ENCODE assay signal across 8 cellular contexts in genomic region chr5:50963647-50964584, GRCh38.
DNase-seq lines count a peak whose midpoint lies in the region; ATAC-seq and TF ChIP-seq lines count a peak whose summit lies in the region.

No MANE protein-coding gene starts in this region.

- no peaks in the 10 kb centered on the region for H3K36me3 ChIP-seq in CD4-positive, alpha-beta memory T cell (ENCODE audit: insufficient read depth, low read length)
- H3K36me3 ChIP-seq in hepatocyte (replicated peaks; ENCODE audit: insufficient read depth, low read depth) (no peaks in the 10 kb centered on the region), mucosa of descending colon (ENCODE audit: low read depth) (no peaks in the 10 kb centered on the region)

- H3K4me1 ChIP-seq in CD4-positive, alpha-beta memory T cell (ENCODE audit: insufficient read depth, low read length) = peaks cover 56% of the 10 kb centered on the region
- H3K4me1 ChIP-seq in hepatocyte (ENCODE audit: insufficient read depth) (peaks cover 3% of the 10 kb centered on the region), mucosa of descending colon (ENCODE audit: low read depth) (peaks cover 12% of the 10 kb centered on the region)

- intact Hi-C loops in CD4-positive, alpha-beta memory T cell (cut with micrococcal nuclease) = loop anchor here (1.0 to 10.0 kb wide), 4 partner anchors 1511 to 1951 kb away; no protein-coding TSS in a partner anchor
- intact Hi-C loops in mucosa of descending colon (cut with DNase I, micrococcal nuclease) = loop anchor here in 1 of 2 donors (10.0 kb wide), 1 partner anchor 1691 kb away; no protein-coding TSS in a partner anchor

- H3K4me3 Mint-ChIP-seq in CD4-positive, alpha-beta memory T cell = peak overlapping the region; percentile 78 to 96 (median 86)
- peak overlapping the region; percentile 77 for H3K4me3 Mint-ChIP-seq in WTC11

- POLR2A ChIA-PET in CD4-positive, alpha-beta memory T cell (lab: Charles Lee; ENCODE audit: partially characterized antibody) = no interaction called here
- POLR2A ChIA-PET in WTC11 (lab: Charles Lee) = interaction anchor here (0.8 kb wide), 1 partner anchor 384 kb away, joined by 3 read pairs; no protein-coding TSS in a partner anchor

- WGBS in hepatocyte (ENCODE audit: low lambda C conversion rate, missing lambda C conversion rate) = 4% methylated on average over 41 of the region's 42 CpGs

- no peaks in the 10 kb centered on the region for H4K20me1 ChIP-seq in hepatocyte (ENCODE audit: insufficient read depth, poor library complexity, severe bottlenecking)

- H3K9me2 ChIP-seq in hepatocyte (replicated peaks; ENCODE audit: insufficient read depth) = no peaks in the 10 kb centered on the region

- peak overlapping the region in 1 of 7 donors; percentile 9 for H3K27ac Mint-ChIP-seq in CD4-positive, alpha-beta memory T cell
- no peak overlapping the region for H3K27ac Mint-ChIP-seq in WTC11

- H3K4me1 Mint-ChIP-seq in CD4-positive, alpha-beta memory T cell = peaks cover 35 to 54% (median 46%) of the 10 kb centered on the region in 4 donors
- peaks cover 44% of the 10 kb centered on the region for H3K4me1 Mint-ChIP-seq in WTC11

- H3K79me2 ChIP-seq in hepatocyte = peaks cover 11% of the 10 kb centered on the region

- no peaks in the 10 kb centered on the region for H3K9me3 ChIP-seq in CD4-positive, alpha-beta memory T cell (ENCODE audit: control insufficient read depth in 1 of 2, low read length in 2 of 2)
- no peaks in the 10 kb centered on the region for H3K9me3 ChIP-seq in hepatocyte (ENCODE audit: low read depth)
- no peaks in the 10 kb centered on the region for H3K9me3 ChIP-seq in mucosa of descending colon

- H2AFZ ChIP-seq in hepatocyte = peak overlapping the region; percentile 64

- peaks cover 52 to 54% of the 10 kb centered on the region in 2 donors for H3K27me3 Mint-ChIP-seq in CD4-positive, alpha-beta memory T cell
- peaks cover 65% of the 10 kb centered on the region for H3K27me3 Mint-ChIP-seq in WTC11 (ENCODE audit: low read depth)

- DNase-seq in CD4-positive, alpha-beta memory T cell = no peak
- DNase-seq in WTC11 (ENCODE audit: low spot score) (no peak), hepatocyte (ENCODE audit: low spot score) (peak; percentile 38), mucosa of descending colon (no peak), NCI-H187 treated with DMSO at 0.1 percent for 48 hours (lab: John Stamatoyannopoulos, UW) (no peak), H4 (ENCODE audit: low spot score) (no peak)
- peak; percentile 24 for DNase-seq in stimulated activated CD8-positive, alpha-beta memory T cell treated with anti-CD3 and anti-CD28 coated beads, Interleukin-4, amount 100 ng/mL, for 48 hours

- ATAC-seq in HG02884 (IDR thresholded peaks at IDR 0.05; ENCODE audit: unreplicated experiment) (peak; percentile 5), WTC11 (peak; percentile 4), mucosa of descending colon (no peak)

- H3K4me2 ChIP-seq in hepatocyte = peak overlapping the region; percentile 92

- no peaks in the 10 kb centered on the region for H3K36me3 Mint-ChIP-seq in CD4-positive, alpha-beta memory T cell
- H3K36me3 Mint-ChIP-seq in WTC11 = no peaks in the 10 kb centered on the region

- peak overlapping the region; percentile 14 to 17 for H3K4me3 ChIP-seq in CD4-positive, alpha-beta memory T cell (ENCODE audit: low read length in 2 of 2)
- H3K4me3 ChIP-seq in hepatocyte (peak overlapping the region; percentile 64), mucosa of descending colon (no peak overlapping the region)

- peaks cover 0 to 17% (median 5%) of the 10 kb centered on the region in 8 donors for H3K9me3 Mint-ChIP-seq in CD4-positive, alpha-beta memory T cell
- H3K9me3 Mint-ChIP-seq in WTC11 = no peaks in the 10 kb centered on the region

- TF ChIP-seq CTCF in WTC11 (IDR thresholded peaks at IDR 0.05) (no peak), hepatocyte (IDR thresholded peaks at IDR 0.05; ENCODE audit: poor library complexity) (no peak), mucosa of descending colon (IDR thresholded peaks at IDR 0.05) (no peak)

- no peak overlapping the region for H3K27ac ChIP-seq in CD4-positive, alpha-beta memory T cell (ENCODE audit: low read depth, low read length)
- H3K27ac ChIP-seq in hepatocyte = peak overlapping the region; percentile 90

- CTCF ChIA-PET in CD4-positive, alpha-beta memory T cell (lab: Charles Lee; ENCODE audit: partially characterized antibody) = interaction anchor here (0.7 to 1.6 kb wide), 17 partner anchors 8 to 1836 kb away, joined by 3 to 37 read pairs (median 4); no protein-coding TSS in a partner anchor
- CTCF ChIA-PET in WTC11 (lab: Charles Lee) = interaction anchor here (0.7 to 1.8 kb wide), 13 partner anchors 8 to 1835 kb away, joined by 3 to 20 read pairs (median 6); partner anchors contain the start of gene ISL1

- H3K27me3 ChIP-seq in CD4-positive, alpha-beta memory T cell (ENCODE audit: insufficient read depth, low read length) = peaks cover 54% of the 10 kb centered on the region
- peaks cover 51% of the 10 kb centered on the region for H3K27me3 ChIP-seq in hepatocyte

TF ChIP-seq in WTC11, 78 proteins besides CTCF, POLR2A, EP300 and RAD21:
- TF ChIP-seq CREM (CRISPR knock-in tag; IDR thresholded peaks at IDR 0.05) (no peak), ZNF219 (CRISPR knock-in tag; IDR thresholded peaks at IDR 0.05; ENCODE audit: borderline replicate concordance) (no peak), FOXJ3 (CRISPR knock-in tag; IDR thresholded peaks at IDR 0.05; ENCODE audit: borderline replicate concordance) (no peak), ZNF138 (CRISPR knock-in tag; conservative IDR thresholded peaks at IDR 0.05) (no peak), IRF2 (CRISPR knock-in tag; IDR thresholded peaks at IDR 0.05; ENCODE audit: borderline replicate concordance, low read depth) (no peak), JUN (CRISPR knock-in tag; IDR thresholded peaks at IDR 0.05) (no peak), NFATC4 (CRISPR knock-in tag; IDR thresholded peaks at IDR 0.05) (no peak), SMAD3 (CRISPR knock-in tag; IDR thresholded peaks at IDR 0.05; ENCODE audit: borderline replicate concordance) (no peak), ELF4 (CRISPR knock-in tag; IDR thresholded peaks at IDR 0.05; ENCODE audit: low read depth) (no peak), ATF1 (CRISPR knock-in tag; IDR thresholded peaks at IDR 0.05) (no peak), RELA (CRISPR knock-in tag; IDR thresholded peaks at IDR 0.05; ENCODE audit: borderline replicate concordance) (no peak), NFE2L1 (CRISPR knock-in tag; IDR thresholded peaks at IDR 0.05) (no peak), ARID4B (CRISPR knock-in tag; IDR thresholded peaks at IDR 0.05; ENCODE audit: borderline replicate concordance) (no peak)
- TF ChIP-seq, protein P1, sequence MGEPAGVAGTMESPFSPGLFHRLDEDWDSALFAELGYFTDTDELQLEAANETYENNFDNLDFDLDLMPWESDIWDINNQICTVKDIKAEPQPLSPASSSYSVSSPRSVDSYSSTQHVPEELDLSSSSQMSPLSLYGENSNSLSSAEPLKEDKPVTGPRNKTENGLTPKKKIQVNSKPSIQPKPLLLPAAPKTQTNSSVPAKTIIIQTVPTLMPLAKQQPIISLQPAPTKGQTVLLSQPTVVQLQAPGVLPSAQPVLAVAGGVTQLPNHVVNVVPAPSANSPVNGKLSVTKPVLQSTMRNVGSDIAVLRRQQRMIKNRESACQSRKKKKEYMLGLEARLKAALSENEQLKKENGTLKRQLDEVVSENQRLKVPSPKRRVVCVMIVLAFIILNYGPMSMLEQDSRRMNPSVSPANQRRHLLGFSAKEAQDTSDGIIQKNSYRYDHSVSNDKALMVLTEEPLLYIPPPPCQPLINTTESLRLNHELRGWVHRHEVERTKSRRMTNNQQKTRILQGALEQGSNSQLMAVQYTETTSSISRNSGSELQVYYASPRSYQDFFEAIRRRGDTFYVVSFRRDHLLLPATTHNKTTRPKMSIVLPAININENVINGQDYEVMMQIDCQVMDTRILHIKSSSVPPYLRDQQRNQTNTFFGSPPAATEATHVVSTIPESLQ (CRISPR knock-in tag; IDR thresholded peaks at IDR 0.05) = no peak

Comparison
In these comparisons a context has a peak if more than half of its experiments do, and no peak if none do; other contexts are left out.
1. DNase-seq: peak in hepatocyte (single experiment) and stimulated activated CD8-positive, alpha-beta memory T cell treated with anti-CD3 and anti-CD28 coated beads, Interleukin-4, amount 100 ng/mL, for 48 hours (single experiment); none in CD4-positive, alpha-beta memory T cell (0 of 5), WTC11 (single experiment), mucosa of descending colon (0 of 3), NCI-H187 treated with DMSO at 0.1 percent for 48 hours (single experiment) and H4 (single experiment).